15 cellular contexts compared by ENCODE assay signal in the genomic region with DNA sequence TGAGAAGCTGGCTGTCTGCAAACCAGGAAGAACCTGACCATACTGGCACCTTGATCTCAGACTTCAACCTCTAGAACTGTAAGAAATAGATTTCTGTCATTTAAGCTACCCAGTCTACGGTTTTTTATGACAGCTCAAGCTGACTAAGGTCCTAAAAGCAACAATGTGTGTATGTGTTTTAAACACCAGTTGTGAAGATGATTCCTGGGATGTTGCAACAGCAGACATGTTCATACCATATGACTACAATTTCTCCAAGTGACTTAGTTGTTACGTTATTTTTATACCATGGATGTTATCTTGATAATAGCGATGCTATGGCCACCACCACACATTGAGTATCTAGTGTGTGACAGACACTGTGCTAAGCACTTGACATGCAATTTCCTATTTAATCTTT.
"Had no signal": no experiment of that assay in that cellular context is flagged by ENCODE, and none has a peak within 500 bp of the region (broad histone marks: within the 10 kb centered on the region; RNA-seq: fewer than 3 reads in every experiment).

No MANE protein-coding gene starts in this region.

- H3K4me3 ChIP-seq: left lung, testis, upper lobe of right lung had no signal

- H3K27me3 Mint-ChIP-seq: brain; dendritic cell treated with granulocyte-macrophage colony-stimulating factor and Interleukin-4, amounts not matched to agents 40 ng/mL and 50 ng/mL, for 4 days had no signal

- DNase-seq: activated CD4-positive, alpha-beta T cell treated with anti-CD3 and anti-CD28 coated beads for 4 hours; activated naive CD4-positive, alpha-beta T cell treated with anti-CD3 and anti-CD28 coated beads, Interleukin-2, amount 50 U/mL, for 16 hours; activated T-cell treated with anti-CD3 and anti-CD28 coated beads for 4 hours; amygdala; erythroblast; foreskin keratinocyte; islet precursor cell; left lung; stimulated activated naive CD8-positive, alpha-beta T cell treated with anti-CD3 and anti-CD28 coated beads, Interleukin-15, Interleukin-2, amounts not matched to agents 100 U/mL and 50 U/mL, for 24 hours; testis; upper lobe of right lung had no signal

- H3K27me3 ChIP-seq: foreskin keratinocyte, left lung, testis, upper lobe of right lung had no signal

- H3K4me3 Mint-ChIP-seq: brain; dendritic cell treated with granulocyte-macrophage colony-stimulating factor and Interleukin-4, amounts not matched to agents 40 ng/mL and 50 ng/mL, for 4 days; neural crest cell had no signal

- H3K9me3 Mint-ChIP-seq: brain; dendritic cell treated with granulocyte-macrophage colony-stimulating factor and Interleukin-4, amounts not matched to agents 40 ng/mL and 50 ng/mL, for 4 days; neural crest cell had no signal

- H3K4me1 Mint-ChIP-seq: brain had no signal

- ATAC-seq: foreskin keratinocyte; left lung; sciatic nerve; stimulated activated naive CD8-positive, alpha-beta T cell treated with anti-CD3 and anti-CD28 coated beads, Interleukin-15, Interleukin-2, amounts not matched to agents 100 U/mL and 50 U/mL, for 24 hours; upper lobe of right lung had no signal

- H3K27ac Mint-ChIP-seq: brain; dendritic cell treated with granulocyte-macrophage colony-stimulating factor and Interleukin-4, amounts not matched to agents 40 ng/mL and 50 ng/mL, for 4 days had no signal

- H3K27ac ChIP-seq: foreskin keratinocyte, left lung, testis, upper lobe of right lung had no signal

- H3K9me3 ChIP-seq: left lung, testis, upper lobe of right lung had no signal
